25 cellular contexts compared by ENCODE assay signal in genomic region chr3:126655887-126656286, GRCh38. TPM values are rescaled to one million over a fixed set of nuclear protein-coding genes. Genes with fewer than 3 reads are reported as not detected.
A peak's percentile ranks its signal among the peaks of the same experiment; 100 is the strongest.
DNase-seq lines count a peak whose midpoint lies in the region; ATAC-seq and TF ChIP-seq lines count a peak whose summit lies in the region.
"Had no signal": no experiment of that assay in that cellular context is flagged by ENCODE, and none has a peak within 500 bp of the region (broad histone marks: within the 10 kb centered on the region; RNA-seq: fewer than 3 reads in every experiment).

No MANE protein-coding gene starts in this region.

- H3K9me3 ChIP-seq in CD4-positive, alpha-beta T cell (ENCODE audit: control insufficient read depth, low read length): no peaks in the 10 kb centered on the region
- H3K9me3 ChIP-seq: esophagus squamous epithelium, mucosa of descending colon, transverse colon had no signal

- H3K4me1 Mint-ChIP-seq in activated CD8-positive, alpha-beta T cell treated with anti-CD3 and anti-CD28 coated beads for 36 hours (ENCODE audit: low read depth): peaks cover 2% of the 10 kb centered on the region
- H3K4me1 Mint-ChIP-seq in activated CD8-positive, alpha-beta T cell treated with anti-CD3 and anti-CD28 coated beads, Interleukin-2, amount 10 ng/mL, durations not matched to agents 7 days and 5 days (ENCODE audit: low read depth): peaks cover 8% of the 10 kb centered on the region
- peaks cover 11% of the 10 kb centered on the region for H3K4me1 Mint-ChIP-seq in CD4-positive, alpha-beta T cell (ENCODE audit: low read depth)
- H3K4me1 Mint-ChIP-seq in WTC11 (0 out of 2 replicates have a peak, but pooled peaks cover 2% of the 10 kb centered on the region), mesothelial cell of epicardium (peaks cover 13% of the 10 kb centered on the region)

- H3K27me3 Mint-ChIP-seq in activated CD8-positive, alpha-beta T cell treated with anti-CD3 and anti-CD28 coated beads for 36 hours: peaks cover 2% of the 10 kb centered on the region
- H3K27me3 Mint-ChIP-seq in activated CD8-positive, alpha-beta T cell treated with anti-CD3 and anti-CD28 coated beads, Interleukin-2, amount 10 ng/mL, durations not matched to agents 7 days and 5 days (ENCODE audit: low read depth): peaks cover 8% of the 10 kb centered on the region
- H3K27me3 Mint-ChIP-seq in CD4-positive, alpha-beta T cell: peaks cover 3% of the 10 kb centered on the region
- peaks cover 40% of the 10 kb centered on the region for H3K27me3 Mint-ChIP-seq in WTC11 (ENCODE audit: low read depth)
- peaks cover 31% of the 10 kb centered on the region for H3K27me3 Mint-ChIP-seq in mesothelial cell of epicardium (ENCODE audit: low read depth)

- no peak for DNase-seq in activated CD8-positive, alpha-beta T cell treated with anti-CD3 and anti-CD28 coated beads for 36 hours
- DNase-seq in activated CD8-positive, alpha-beta T cell treated with anti-CD3 and anti-CD28 coated beads, Interleukin-2, amount 10 ng/mL, durations not matched to agents 7 days and 5 days: no peak
- no peak for DNase-seq in CD4-positive, alpha-beta T cell
- DNase-seq in WTC11 (ENCODE audit: low spot score) (no peak), mesothelial cell of epicardium (ENCODE audit: low spot score in 2 of 2, unreplicated experiment in 2 of 2) (no peak), SKM-1 treated with dmso at 0.1 percent for 144 hours (lab: John Stamatoyannopoulos, UW; ENCODE audit: unreplicated experiment) (no peak), COLO829 (ENCODE audit: low spot score) (no peak)
- DNase-seq in activated effector memory CD4-positive, alpha-beta T cell treated with anti-CD3 and anti-CD28 coated beads, Interleukin-2, amount 50 U/mL, for 16 hours: no peak
- DNase-seq: activated CD4-positive, alpha-beta T cell treated with anti-CD3 and anti-CD28 coated beads for 36 hours; effector memory CD4-positive, alpha-beta T cell; EL; esophagus squamous epithelium; islet precursor cell; mucosa of descending colon; NCI-H1105; NCI-H2081; NCI-H345; occipital lobe; Right ventricle myocardium superior; stimulated activated CD4-positive, alpha-beta T cell treated with anti-CD3 and anti-CD28 coated beads, Interleukin-4, amount 100 ng/mL, for 1 hour; stimulated activated naive CD8-positive, alpha-beta T cell treated with anti-CD3 and anti-CD28 coated beads, Interleukin-15, amount 100 ng/mL, for 72 hours; SW 1271; transverse colon had no signal

- no peak overlapping the region for H3K27ac Mint-ChIP-seq in activated CD8-positive, alpha-beta T cell treated with anti-CD3 and anti-CD28 coated beads for 36 hours
- no peak overlapping the region for H3K27ac Mint-ChIP-seq in activated CD8-positive, alpha-beta T cell treated with anti-CD3 and anti-CD28 coated beads, Interleukin-2, amount 10 ng/mL, durations not matched to agents 7 days and 5 days
- H3K27ac Mint-ChIP-seq in CD4-positive, alpha-beta T cell: no peak overlapping the region
- H3K27ac Mint-ChIP-seq in WTC11: no peak overlapping the region
- no peak overlapping the region for H3K27ac Mint-ChIP-seq in mesothelial cell of epicardium

- ATAC-seq in activated CD8-positive, alpha-beta T cell treated with anti-CD3 and anti-CD28 coated beads for 36 hours: no peak
- no peak for ATAC-seq in activated CD8-positive, alpha-beta T cell treated with anti-CD3 and anti-CD28 coated beads, Interleukin-2, amount 10 ng/mL, durations not matched to agents 7 days and 5 days
- ATAC-seq in CD4-positive, alpha-beta T cell (ENCODE audit: poor library complexity): no peak
- ATAC-seq in WTC11: no peak
- ATAC-seq: activated CD4-positive, alpha-beta T cell treated with anti-CD3 and anti-CD28 coated beads for 36 hours; gastroesophageal sphincter; HepG2; mucosa of descending colon; stimulated activated naive CD8-positive, alpha-beta T cell treated with anti-CD3 and anti-CD28 coated beads, Interleukin-15, amount 100 ng/mL, for 72 hours had no signal

- no peaks in the 10 kb centered on the region for H3K9me3 Mint-ChIP-seq in activated CD8-positive, alpha-beta T cell treated with anti-CD3 and anti-CD28 coated beads for 36 hours
- no peaks in the 10 kb centered on the region for H3K9me3 Mint-ChIP-seq in activated CD8-positive, alpha-beta T cell treated with anti-CD3 and anti-CD28 coated beads, Interleukin-2, amount 10 ng/mL, durations not matched to agents 7 days and 5 days (ENCODE audit: insufficient read depth)
- no peaks in the 10 kb centered on the region for H3K9me3 Mint-ChIP-seq in CD4-positive, alpha-beta T cell
- peaks cover 8% of the 10 kb centered on the region for H3K9me3 Mint-ChIP-seq in WTC11
- peaks cover 5% of the 10 kb centered on the region for H3K9me3 Mint-ChIP-seq in mesothelial cell of epicardium
- H3K9me3 Mint-ChIP-seq: stimulated activated naive CD8-positive, alpha-beta T cell treated with anti-CD3 and anti-CD28 coated beads, Interleukin-15, amount 100 ng/mL, for 72 hours had no signal

- CTCF ChIA-PET in activated CD8-positive, alpha-beta T cell treated with anti-CD3 and anti-CD28 coated beads for 36 hours (lab: Charles Lee): interaction anchor here (3.0 kb wide), 1 partner anchor 23 kb away, joined by 12 read pairs; no protein-coding TSS in a partner anchor
- CTCF ChIA-PET in activated CD8-positive, alpha-beta T cell treated with anti-CD3 and anti-CD28 coated beads, Interleukin-2, amount 10 ng/mL, durations not matched to agents 7 days and 5 days (lab: Charles Lee): no interaction called here
- CTCF ChIA-PET in CD4-positive, alpha-beta T cell (lab: Charles Lee): interaction anchor here (1.6 kb wide), 1 partner anchor 22 kb away, joined by 3 read pairs; no protein-coding TSS in a partner anchor
- CTCF ChIA-PET in WTC11 (lab: Charles Lee): no interaction called here

- intact Hi-C loops in activated CD8-positive, alpha-beta T cell treated with anti-CD3 and anti-CD28 coated beads for 36 hours (cut with micrococcal nuclease): no loop called here
- intact Hi-C loops in CD4-positive, alpha-beta T cell (cut with DNase I, micrococcal nuclease): loop anchor here in 1 of 2 experiments (1.0 kb wide), 1 partner anchor 48 kb away; the partner anchor contains the start of gene CHCHD6

- no peak for TF ChIP-seq CTCF in activated CD8-positive, alpha-beta T cell treated with anti-CD3 and anti-CD28 coated beads for 36 hours (IDR thresholded peaks at IDR 0.05)
- no peak for TF ChIP-seq CTCF in CD4-positive, alpha-beta T cell (IDR thresholded peaks at IDR 0.05)
- no peak for TF ChIP-seq CTCF in WTC11 (IDR thresholded peaks at IDR 0.05)
- no peak for TF ChIP-seq CTCF in mesothelial cell of epicardium (IDR thresholded peaks at IDR 0.05; ENCODE audit: unreplicated experiment)

- H3K27ac ChIP-seq in CD4-positive, alpha-beta T cell (ENCODE audit: low read depth, low read length): no peak overlapping the region

- POLR2A ChIA-PET in activated CD8-positive, alpha-beta T cell treated with anti-CD3 and anti-CD28 coated beads for 36 hours (lab: Charles Lee): no interaction called here
- POLR2A ChIA-PET in activated CD8-positive, alpha-beta T cell treated with anti-CD3 and anti-CD28 coated beads, Interleukin-2, amount 10 ng/mL, durations not matched to agents 7 days and 5 days (lab: Charles Lee): no interaction called here
- POLR2A ChIA-PET in CD4-positive, alpha-beta T cell (lab: Charles Lee): no interaction called here
- POLR2A ChIA-PET in WTC11 (lab: Charles Lee): no interaction called here

- H3K4me3 Mint-ChIP-seq in activated CD8-positive, alpha-beta T cell treated with anti-CD3 and anti-CD28 coated beads for 36 hours: peak overlapping the region; percentile 74
- no peak overlapping the region for H3K4me3 Mint-ChIP-seq in activated CD8-positive, alpha-beta T cell treated with anti-CD3 and anti-CD28 coated beads, Interleukin-2, amount 10 ng/mL, durations not matched to agents 7 days and 5 days
- peak overlapping the region; percentile 89 for H3K4me3 Mint-ChIP-seq in CD4-positive, alpha-beta T cell
- H3K4me3 Mint-ChIP-seq in WTC11: peak overlapping the region; percentile 71
- peak overlapping the region; percentile 84 for H3K4me3 Mint-ChIP-seq in mesothelial cell of epicardium

- H3K36me3 Mint-ChIP-seq in activated CD8-positive, alpha-beta T cell treated with anti-CD3 and anti-CD28 coated beads for 36 hours (ENCODE audit: low read depth): no peaks in the 10 kb centered on the region
- no peaks in the 10 kb centered on the region for H3K36me3 Mint-ChIP-seq in activated CD8-positive, alpha-beta T cell treated with anti-CD3 and anti-CD28 coated beads, Interleukin-2, amount 10 ng/mL, durations not matched to agents 7 days and 5 days (ENCODE audit: low read depth)
- no peaks in the 10 kb centered on the region for H3K36me3 Mint-ChIP-seq in CD4-positive, alpha-beta T cell (ENCODE audit: low read depth)
- H3K36me3 Mint-ChIP-seq in WTC11: no peaks in the 10 kb centered on the region
- H3K36me3 Mint-ChIP-seq in mesothelial cell of epicardium: peaks cover 2% of the 10 kb centered on the region

- no peaks in the 10 kb centered on the region for H3K27me3 ChIP-seq in CD4-positive, alpha-beta T cell (ENCODE audit: control insufficient read depth, insufficient read depth, low read length)

TF ChIP-seq in WTC11, 78 proteins besides CTCF, POLR2A, EP300 and RAD21 (continues in another document):
- TF ChIP-seq MLX (CRISPR knock-in tag; IDR thresholded peaks at IDR 0.05): no peak

RNA-seq across cellular contexts. Expression of gene TXNRD3, which starts 1.0 kb away (rescaled TPM):
- 1 to 10 TPM; 4.5 to 5.0 TPM for total RNA-seq in activated CD8-positive, alpha-beta T cell treated with anti-CD3 and anti-CD28 coated beads for 36 hours
- total RNA-seq in activated CD8-positive, alpha-beta T cell treated with anti-CD3 and anti-CD28 coated beads, Interleukin-2, amount 10 ng/mL, durations not matched to agents 7 days and 5 days: 1 to 10 TPM; 1.0 to 1.3 TPM
- 1 to 10 TPM; 1.0 to 1.5 TPM for total RNA-seq in CD4-positive, alpha-beta T cell
- total RNA-seq in WTC11 (2021) (6.8 to 7.0 TPM (median 6.9 TPM) in 3 replicates), mesothelial cell of epicardium (18.3 to 21.6 TPM (median 18.4 TPM) in 3 replicates)

RNA-seq across cellular contexts. Expression of gene CHCHD6, which starts 48.2 kb away (rescaled TPM):
- 10 to 100 TPM; 16.6 to 21.2 TPM for total RNA-seq in activated CD8-positive, alpha-beta T cell treated with anti-CD3 and anti-CD28 coated beads for 36 hours
- total RNA-seq in activated CD8-positive, alpha-beta T cell treated with anti-CD3 and anti-CD28 coated beads, Interleukin-2, amount 10 ng/mL, durations not matched to agents 7 days and 5 days: 1 to 10 TPM; 5.1 to 6.2 TPM
- total RNA-seq in CD4-positive, alpha-beta T cell: 1 to 10 TPM; 8.7 to 9.3 TPM
- total RNA-seq in WTC11 (2021) (40.9 to 54.7 TPM (median 50.7 TPM) in 3 replicates), mesothelial cell of epicardium (29.7 to 31.2 TPM (median 31.0 TPM) in 3 replicates)

Comparison
In these comparisons a context has a peak if more than half of its experiments do, and no peak if none do; other contexts are left out.
1. CTCF ChIA-PET loops: an anchor here in activated CD8-positive, alpha-beta T cell treated with anti-CD3 and anti-CD28 coated beads for 36 hours (3.0 kb wide) and CD4-positive, alpha-beta T cell (1.6 kb wide); none called in activated CD8-positive, alpha-beta T cell treated with anti-CD3 and anti-CD28 coated beads, Interleukin-2, amount 10 ng/mL, durations not matched to agents 7 days and 5 days and WTC11.